ENCODE assay signal across 16 cellular contexts in genomic region chr3:124927454-124928079, GRCh38. TPM values are rescaled to one million over a fixed set of nuclear protein-coding genes. Genes with fewer than 3 reads are reported as not detected.
A peak's percentile ranks its signal among the peaks of the same experiment; 100 is the strongest.
DNase-seq lines count a peak whose midpoint lies in the region; ATAC-seq and TF ChIP-seq lines count a peak whose summit lies in the region.
"Had no signal": no experiment of that assay in that cellular context is flagged by ENCODE, and none has a peak within 500 bp of the region (broad histone marks: within the 10 kb centered on the region; RNA-seq: fewer than 3 reads in every experiment).

No MANE protein-coding gene starts in this region.

- H3K27me3 Mint-ChIP-seq in CD8-positive, alpha-beta T cell (ENCODE audit: low read depth) = peaks cover 8% of the 10 kb centered on the region

- no peaks in the 10 kb centered on the region for H3K27me3 ChIP-seq in CD8-positive, alpha-beta T cell (ENCODE audit: insufficient read depth, low read length)
- H3K27me3 ChIP-seq in right cardiac atrium (ENCODE audit: control insufficient read depth, insufficient read depth) = no peaks in the 10 kb centered on the region

- no peaks in the 10 kb centered on the region for H3K36me3 Mint-ChIP-seq in CD8-positive, alpha-beta T cell
- H3K36me3 Mint-ChIP-seq: brain, naive B cell had no signal

- POLR2A ChIA-PET in CD8-positive, alpha-beta T cell (lab: Charles Lee) = no interaction called here

- DNase-seq in GM13977 (ENCODE audit: low spot score) (peak; percentile 42), NCI-H146 (lab: John Stamatoyannopoulos, UW) (peak; percentile 52), right cardiac atrium (no peak)
- no peak for DNase-seq in CD8-positive, alpha-beta T cell
- no peak for DNase-seq in stimulated activated CD4-positive, alpha-beta T cell treated with anti-CD3 and anti-CD28 coated beads, Interleukin-4, amount 100 ng/mL, for 4 hours
- no peak for DNase-seq in activated T-cell treated with anti-CD3 and anti-CD28 coated beads, Interleukin-2, amount 50 U/mL, for 48 hours
- DNase-seq: activated CD4-positive, alpha-beta T cell treated with anti-CD3 and anti-CD28 coated beads, Interleukin-2, amount 10 ng/mL, durations not matched to agents 7 days and 5 days; activated effector memory CD4-positive, alpha-beta T cell treated with Interleukin-2 at 50 U/mL for 16 hours; naive B cell; NCI-H446; RPMI8226; stimulated activated CD4-positive, alpha-beta T cell treated with anti-CD3 and anti-CD28 coated beads, Interleukin-4, amount 100 ng/mL, for 1 hour had no signal

- H3K9me3 Mint-ChIP-seq in CD8-positive, alpha-beta T cell = no peaks in the 10 kb centered on the region
- H3K9me3 Mint-ChIP-seq: activated CD4-positive, alpha-beta T cell treated with anti-CD3 and anti-CD28 coated beads, Interleukin-2, amount 10 ng/mL, durations not matched to agents 7 days and 5 days; brain; naive B cell; stimulated activated naive CD8-positive, alpha-beta T cell treated with anti-CD3 and anti-CD28 coated beads, Interleukin-15, Interleukin-2, amounts not matched to agents 100 ng/mL and 50 ng/mL, for 24 hours had no signal

- CTCF ChIA-PET in CD8-positive, alpha-beta T cell (lab: Charles Lee) = interaction anchor here (0.6 to 1.7 kb wide), 7 partner anchors 9 to 500 kb away, joined by 3 to 7 read pairs (median 3); no protein-coding TSS in a partner anchor

- H3K27ac ChIP-seq in CD8-positive, alpha-beta T cell (ENCODE audit: low read depth, low read length) = no peak overlapping the region
- no peak overlapping the region for H3K27ac ChIP-seq in right cardiac atrium (ENCODE audit: low read length)

- H3K27ac Mint-ChIP-seq in CD8-positive, alpha-beta T cell = no peak overlapping the region
- H3K27ac Mint-ChIP-seq: activated CD4-positive, alpha-beta T cell treated with anti-CD3 and anti-CD28 coated beads, Interleukin-2, amount 10 ng/mL, durations not matched to agents 7 days and 5 days; stimulated activated naive CD8-positive, alpha-beta T cell treated with anti-CD3 and anti-CD28 coated beads, Interleukin-15, Interleukin-2, amounts not matched to agents 100 ng/mL and 50 ng/mL, for 24 hours had no signal

- no peaks in the 10 kb centered on the region for H3K4me1 ChIP-seq in CD8-positive, alpha-beta T cell (ENCODE audit: insufficient read depth, low read length)
- no peaks in the 10 kb centered on the region for H3K4me1 ChIP-seq in right cardiac atrium (ENCODE audit: control insufficient read depth, insufficient read depth, low read length)

- no peaks in the 10 kb centered on the region for H3K36me3 ChIP-seq in CD8-positive, alpha-beta T cell (ENCODE audit: insufficient read depth, low read length)

- ATAC-seq in GM19452 (IDR thresholded peaks at IDR 0.05; ENCODE audit: unreplicated experiment) = peak; percentile 84
- peak; percentile 70 for ATAC-seq in HG02884 (IDR thresholded peaks at IDR 0.05; ENCODE audit: unreplicated experiment)
- no peak for ATAC-seq in CD8-positive, alpha-beta T cell
- ATAC-seq in right cardiac atrium = no peak

- no peak for TF ChIP-seq CTCF in GM13977 (IDR thresholded peaks at IDR 0.05; ENCODE audit: extremely low read depth, insufficient read depth, missing control alignments)
- TF ChIP-seq CTCF in CD8-positive, alpha-beta T cell (IDR thresholded peaks at IDR 0.05) = no peak

- intact Hi-C loops in CD8-positive, alpha-beta T cell (cut with DNase I, micrococcal nuclease) = loop anchor here (1.0 to 5.0 kb wide), 6 partner anchors 166 to 511 kb away; no protein-coding TSS in a partner anchor
- intact Hi-C loops in right cardiac atrium (cut with DNase I) = loop anchor here in 3 of 4 donors (5.0 to 10.0 kb wide), 4 partner anchors 237 to 510 kb away; no protein-coding TSS in a partner anchor

- no peak overlapping the region for H3K4me3 Mint-ChIP-seq in CD8-positive, alpha-beta T cell
- H3K4me3 Mint-ChIP-seq: activated CD4-positive, alpha-beta T cell treated with anti-CD3 and anti-CD28 coated beads, Interleukin-2, amount 10 ng/mL, durations not matched to agents 7 days and 5 days; naive B cell; stimulated activated naive CD8-positive, alpha-beta T cell treated with anti-CD3 and anti-CD28 coated beads, Interleukin-15, Interleukin-2, amounts not matched to agents 100 ng/mL and 50 ng/mL, for 24 hours had no signal

- in situ Hi-C loops in GM13977 (cut with MboI; ENCODE audit: low pct_unique_long_range_greater_than_20kb, low sequenced_read_pairs, unreplicated experiment) = loop anchor here (25.0 kb wide), 1 partner anchor 510 kb away; no protein-coding TSS in a partner anchor

- no peaks in the 10 kb centered on the region for H3K9me3 ChIP-seq in CD8-positive, alpha-beta T cell (ENCODE audit: low read length)
- no peaks in the 10 kb centered on the region for H3K9me3 ChIP-seq in right cardiac atrium (ENCODE audit: control insufficient read depth, low read length)

- H3K4me1 Mint-ChIP-seq in CD8-positive, alpha-beta T cell (ENCODE audit: low read depth) = no peaks in the 10 kb centered on the region
- H3K4me1 Mint-ChIP-seq: naive B cell had no signal

- no peak overlapping the region for H3K4me3 ChIP-seq in CD8-positive, alpha-beta T cell (ENCODE audit: low read depth, low read length)
- H3K4me3 ChIP-seq in right cardiac atrium (ENCODE audit: low read length) = no peak overlapping the region

- 95% methylated on average over 3 of the region's 3 CpGs for WGBS in right cardiac atrium

RNA-seq across cellular contexts. Expression of gene MUC13, which starts 7.0 kb away (rescaled TPM):
- under 1 TPM; 0.19 to 0.33 TPM for total RNA-seq in CD8-positive, alpha-beta T cell
- not detected for total RNA-seq in right cardiac atrium
- polyA plus RNA-seq in right cardiac atrium = 0.05 TPM
- total RNA-seq: activated CD4-positive, alpha-beta T cell treated with anti-CD3 and anti-CD28 coated beads, Interleukin-2, amount 10 ng/mL, durations not matched to agents 7 days and 5 days had no signal

RNA-seq across cellular contexts. Expression of gene ITGB5, which starts 40.4 kb away (rescaled TPM):
- total RNA-seq in CD8-positive, alpha-beta T cell = under 1 TPM in 1 of 2 experiments, not detected in 1; 0.56 TPM
- total RNA-seq in right cardiac atrium = 100 to 1,000 TPM; 107 to 170 (median 126) TPM
- polyA plus RNA-seq in right cardiac atrium = 39.0 TPM

Comparison
In these comparisons a context has a peak if more than half of its experiments do, and no peak if none do; other contexts are left out.
1. DNase-seq: peak in GM13977 (single experiment) and NCI-H146 (single experiment); none in CD8-positive, alpha-beta T cell (0 of 7), stimulated activated CD4-positive, alpha-beta T cell treated with anti-CD3 and anti-CD28 coated beads, Interleukin-4, amount 100 ng/mL, for 4 hours (0 of 2), activated T-cell treated with anti-CD3 and anti-CD28 coated beads, Interleukin-2, amount 50 U/mL, for 48 hours (0 of 2) and right cardiac atrium (0 of 3).
2. ATAC-seq: peak in GM19452 (single experiment) and HG02884 (single experiment); none in CD8-positive, alpha-beta T cell (single experiment) and right cardiac atrium (0 of 2).
3. RNA of gene ITGB5, which starts 40.4 kb away (total RNA-seq): 107 to 170 TPM in right cardiac atrium; 0.56 TPM in CD8-positive, alpha-beta T cell; every median in the first group is over 10 times any median in the second.